In genomic region chr10:97320480-97321031, GRCh38 we compare ENCODE assay signal across 8 cellular contexts. TPM values are rescaled to one million over a fixed set of nuclear protein-coding genes. Genes with fewer than 3 reads are reported as not detected.
A peak's percentile ranks its signal among the peaks of the same experiment; 100 is the strongest.
DNase-seq lines count a peak whose midpoint lies in the region; ATAC-seq, FAIRE-seq and TF ChIP-seq lines count a peak whose summit lies in the region.

No MANE protein-coding gene starts in this region.

- no peak for TF ChIP-seq POLR2A in prostate gland (IDR thresholded peaks at IDR 0.05)
- no peak for TF ChIP-seq POLR2A in GM12892 (IDR thresholded peaks at IDR 0.05; ENCODE audit: low read depth, low read length)

- WGBS in prostate gland: 39% methylated on average over 24 of the region's 24 CpGs

- intact Hi-C loops in prostate gland (cut with DNase I): no loop called here

- H3K9ac ChIP-seq in HUES48 (ENCODE audit: low read depth, low read length): peak overlapping the region; percentile 64; the same call in 1 of the 2 replicates

- FAIRE-seq in GM12892 (lab: Jason Lieb, UNC): no peak

- H3K27ac ChIP-seq in HUES48 (ENCODE audit: low read depth, low read length): no peak overlapping the region
- peak overlapping the region; percentile 98 to 99 for H3K27ac ChIP-seq in prostate gland

- H3K4me3 Mint-ChIP-seq in activated T-cell treated with anti-CD3 and anti-CD28 coated beads, Interleukin-2, amount 50 U/mL, for 24 hours: peak overlapping the region; percentile 78

- peak overlapping the region; percentile 86 for H3K27ac Mint-ChIP-seq in activated T-cell treated with anti-CD3 and anti-CD28 coated beads, Interleukin-2, amount 50 U/mL, for 24 hours

- no peak for TF ChIP-seq CTCF in prostate gland (IDR thresholded peaks at IDR 0.05)

- no peaks in the 10 kb centered on the region for H3K9me3 Mint-ChIP-seq in activated T-cell treated with anti-CD3 and anti-CD28 coated beads, Interleukin-2, amount 50 U/mL, for 24 hours

- no peaks in the 10 kb centered on the region for H3K27me3 Mint-ChIP-seq in activated T-cell treated with anti-CD3 and anti-CD28 coated beads, Interleukin-2, amount 50 U/mL, for 24 hours

- H3K4me1 ChIP-seq in HUES48 (ENCODE audit: control insufficient read depth, insufficient read depth, low read length) (peaks cover 24% of the 10 kb centered on the region), prostate gland (replicated peaks) (peaks cover 8% of the 10 kb centered on the region)

- peak overlapping the region; percentile 82 for H3K4me3 ChIP-seq in HUES48 (ENCODE audit: low read depth, low read length)
- H3K4me3 ChIP-seq in prostate gland: peak overlapping the region; percentile 78 to 94

- no peak for ATAC-seq in GM21526 (IDR thresholded peaks at IDR 0.05; ENCODE audit: low FRiP score, unreplicated experiment)
- ATAC-seq in HG02759 (IDR thresholded peaks at IDR 0.05; ENCODE audit: unreplicated experiment): no peak

- DNase-seq in activated T-cell treated with anti-CD3 and anti-CD28 coated beads, Interleukin-2, amount 50 U/mL, for 24 hours: peak; percentile 62
- DNase-seq in globus pallidus (ENCODE audit: low spot score) (peak; percentile 15), prostate gland (ENCODE audit: low spot score) (no peak), NCI-H2227 treated with DMSO at 0.1 percent for 48 hours (lab: John Stamatoyannopoulos, UW) (no peak), GM12892 (ENCODE audit: insufficient read length) (no peak)

- H3K4me1 Mint-ChIP-seq in activated T-cell treated with anti-CD3 and anti-CD28 coated beads, Interleukin-2, amount 50 U/mL, for 24 hours (ENCODE audit: low read depth): peaks cover 32% of the 10 kb centered on the region

- H3K36me3 ChIP-seq in HUES48 (ENCODE audit: control insufficient read depth, insufficient read depth, low read length) (no peaks in the 10 kb centered on the region), prostate gland (no peaks in the 10 kb centered on the region)

- H3K9me3 ChIP-seq in HUES48 (ENCODE audit: control insufficient read depth, insufficient read depth, low read length) (no peaks in the 10 kb centered on the region), prostate gland (no peaks in the 10 kb centered on the region)

- no peaks in the 10 kb centered on the region for H3K36me3 Mint-ChIP-seq in activated T-cell treated with anti-CD3 and anti-CD28 coated beads, Interleukin-2, amount 50 U/mL, for 24 hours (ENCODE audit: low read depth)

- H3K27me3 ChIP-seq in HUES48 (ENCODE audit: control insufficient read depth, insufficient read depth, low read length) (peaks cover 28% of the 10 kb centered on the region), prostate gland (replicated peaks; ENCODE audit: insufficient read depth) (no peaks in the 10 kb centered on the region)

RNA-seq across cellular contexts. Expression of gene FRAT1, which starts 1.5 kb away (rescaled TPM):
- 10 to 100 TPM; 18.0 to 20.1 TPM for total RNA-seq in prostate gland
- polyA plus RNA-seq in GM12892 (2012; ENCODE audit: missing spikeins): 0.34 TPM

RNA-seq across cellular contexts. Expression of gene FRAT2, which starts 14.0 kb away (rescaled TPM):
- total RNA-seq in prostate gland: 10 to 100 TPM; 43.0 to 45.3 TPM
- polyA plus RNA-seq in GM12892 (2012; ENCODE audit: missing spikeins): 1.8 TPM

RNA-seq across cellular contexts. Expression of gene ARHGAP19, which starts 28.1 kb away (rescaled TPM):
- total RNA-seq in prostate gland: 10 to 100 TPM; 10.4 to 37.1 TPM
- 18.7 TPM for polyA plus RNA-seq in GM12892 (2012; ENCODE audit: missing spikeins)

Comparison
In these comparisons a context has a peak if more than half of its experiments do, and no peak if none do; other contexts are left out.
1. DNase-seq: peak in activated T-cell treated with anti-CD3 and anti-CD28 coated beads, Interleukin-2, amount 50 U/mL, for 24 hours (single experiment) and globus pallidus (single experiment); none in prostate gland (single experiment), NCI-H2227 treated with DMSO at 0.1 percent for 48 hours (single experiment) and GM12892 (single experiment).